Comparison of ENCODE assay signal across 15 cellular contexts in the genomic region with DNA sequence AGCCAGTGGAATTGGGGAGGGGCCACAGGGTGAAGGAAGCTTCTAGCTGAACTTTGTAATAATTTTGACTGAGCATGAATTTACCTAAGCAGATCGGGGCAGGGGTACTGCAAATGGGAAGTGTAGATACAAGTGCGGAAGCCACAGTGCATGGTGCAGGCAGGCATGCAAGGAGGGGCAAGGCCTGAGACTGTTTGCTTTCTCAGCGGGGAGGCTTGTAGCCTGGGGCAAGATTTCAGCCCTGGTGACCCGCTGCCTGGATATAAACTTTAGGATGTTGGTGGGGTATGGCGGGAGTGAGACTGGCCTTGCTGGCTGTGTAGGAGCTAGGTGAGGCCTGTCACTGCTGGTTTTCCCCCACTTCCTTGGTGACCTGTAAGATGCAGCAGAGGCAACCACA.
DNase-seq lines count a peak whose midpoint lies in the region; TF ChIP-seq lines count a peak whose summit lies in the region.
"Had no signal": no experiment of that assay in that cellular context is flagged by ENCODE, and none has a peak within 500 bp of the region (broad histone marks: within the 10 kb centered on the region; RNA-seq: fewer than 3 reads in every experiment).

No MANE protein-coding gene starts in this region.

- H3K27ac ChIP-seq in SJCRH30 (no peak overlapping the region), brain microvascular endothelial cell (no peak overlapping the region)
- H3K27ac ChIP-seq: 22Rv1 had no signal

- H3K9me3 ChIP-seq in SJCRH30 (replicated peaks): no peaks in the 10 kb centered on the region

- in situ Hi-C loops in brain microvascular endothelial cell (cut with HindIII; ENCODE audit: low pct_ligation_motif_present, low sequenced_read_pairs): no loop called here

- peaks cover 12% of the 10 kb centered on the region for H3K4me1 ChIP-seq in SJCRH30

- DNase-seq in NCI-H146 (lab: John Stamatoyannopoulos, UW) (peak; percentile 11), NCI-H146 treated with DMSO at 0.1 percent for 48 hours (lab: John Stamatoyannopoulos, UW; ENCODE audit: unreplicated experiment) (no peak), LoVo (ENCODE audit: low spot score) (peak; percentile 36), SJCRH30 (peak; percentile 7 to 13), islet precursor cell (peak; percentile 80), brain microvascular endothelial cell (no peak), NCI-H2227 treated with DMSO at 0.1 percent for 48 hours (lab: John Stamatoyannopoulos, UW) (no peak), DMS79 (lab: John Stamatoyannopoulos, UW) (no peak)
- DNase-seq: CD8-positive, alpha-beta T cell; COR-L47; DMS153; DND-41; GOT3; IMR-90 had no signal

- H3K27me3 ChIP-seq in SJCRH30 (no peaks in the 10 kb centered on the region), brain microvascular endothelial cell (replicated peaks) (no peaks in the 10 kb centered on the region)

- H3K4me3 ChIP-seq in SJCRH30 (no peak overlapping the region), brain microvascular endothelial cell (ENCODE audit: low read depth, low read length) (no peak overlapping the region)

- no peak for TF ChIP-seq CTCF in brain microvascular endothelial cell (IDR thresholded peaks at IDR 0.05; ENCODE audit: low read depth, low read length, missing control alignments)

- H3K36me3 ChIP-seq in SJCRH30 (no peaks in the 10 kb centered on the region), brain microvascular endothelial cell (replicated peaks) (no peaks in the 10 kb centered on the region)

Comparison
In these comparisons a context has a peak if more than half of its experiments do, and no peak if none do; other contexts are left out.
1. DNase-seq: peak in NCI-H146 (single experiment), LoVo (single experiment), SJCRH30 (2 of 2) and islet precursor cell (single experiment); none in NCI-H146 treated with DMSO at 0.1 percent for 48 hours (single experiment), brain microvascular endothelial cell (single experiment), NCI-H2227 treated with DMSO at 0.1 percent for 48 hours (single experiment) and DMS79 (single experiment).